8 cellular contexts compared by ENCODE assay signal in the genomic region with DNA sequence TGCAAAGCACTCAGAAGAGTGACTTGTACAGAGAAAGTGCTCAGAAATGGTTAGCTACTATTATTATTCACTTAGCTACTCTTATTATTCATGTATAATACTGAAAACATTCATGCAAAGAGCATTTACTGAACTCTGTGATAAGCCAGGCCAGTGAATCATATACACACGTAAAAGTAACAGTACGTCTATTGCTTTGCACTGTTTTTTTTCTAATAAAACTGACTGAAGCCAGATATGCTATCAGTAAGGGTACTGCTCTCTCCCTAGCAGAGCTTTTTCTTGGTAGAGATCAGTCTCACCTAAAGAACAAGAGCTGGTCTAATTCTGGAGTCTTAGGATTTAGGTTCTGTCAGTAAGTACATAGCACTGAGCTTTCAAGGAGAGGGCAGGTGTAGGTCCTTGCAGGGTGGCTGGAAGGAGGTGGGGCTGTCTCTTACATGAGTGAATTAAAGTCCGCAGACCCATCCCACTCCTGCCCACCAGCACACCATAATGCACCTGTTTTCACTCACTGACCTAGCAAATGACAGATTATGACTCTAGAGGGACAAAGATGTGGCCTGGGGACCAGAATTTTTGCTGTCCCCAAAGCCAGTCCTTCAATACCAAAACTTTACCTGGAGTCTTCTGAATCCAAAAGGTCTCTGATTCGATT.
DNase-seq lines count a peak whose midpoint lies in the region; TF ChIP-seq lines count a peak whose summit lies in the region.

No MANE protein-coding gene starts in this region.

- H3K4me2 ChIP-seq in MM.1S (ENCODE audit: low read depth, low read length), result peak overlapping the region; percentile 71

- H3K79me2 ChIP-seq in MM.1S (ENCODE audit: low read length), result peaks cover 87% of the 10 kb centered on the region

- no peaks in the 10 kb centered on the region for H3K9me2 ChIP-seq in MM.1S (replicated peaks; ENCODE audit: insufficient read depth, low read length)

- H3K4me3 ChIP-seq in GM08714 (ENCODE audit: low read length) (peak overlapping the region; percentile 23; the same call in 1 of the 2 replicates), MM.1S (ENCODE audit: low read length) (peak overlapping the region; percentile 43), sigmoid colon (no peak overlapping the region)

- no peaks in the 10 kb centered on the region for H3K9me3 Mint-ChIP-seq in dendritic cell treated with granulocyte-macrophage colony-stimulating factor and Interleukin-4, amounts not matched to agents 40 ng/mL and 50 ng/mL, for 4 days

- peak overlapping the region; percentile 96 for H3K9ac ChIP-seq in MM.1S (ENCODE audit: low read length)

- peaks cover 58% of the 10 kb centered on the region for H3K4me1 ChIP-seq in MM.1S (ENCODE audit: low read length)
- H3K4me1 ChIP-seq in sigmoid colon, result peaks cover 0 to 68% (median 59%) of the 10 kb centered on the region in 4 donors

- no peaks in the 10 kb centered on the region for H3K27me3 Mint-ChIP-seq in dendritic cell treated with granulocyte-macrophage colony-stimulating factor and Interleukin-4, amounts not matched to agents 40 ng/mL and 50 ng/mL, for 4 days

- TF ChIP-seq CTCF in MM.1S (IDR thresholded peaks at IDR 0.05; ENCODE audit: low read length), result no peak
- TF ChIP-seq CTCF in sigmoid colon (IDR thresholded peaks at IDR 0.05), result no peak

- TF ChIP-seq EP300 in sigmoid colon (IDR thresholded peaks at IDR 0.05), result peak in 1 of 4 donors; percentile 14

- H4K20me1 ChIP-seq in MM.1S (ENCODE audit: insufficient read depth, low read length), result no peaks in the 10 kb centered on the region

- 42 to 57% methylated on average over 4 of the region's 4 CpGs for WGBS in sigmoid colon, 2 donors

- no peaks in the 10 kb centered on the region for H3K9me3 ChIP-seq in MM.1S (replicated peaks; ENCODE audit: insufficient read depth, low read length)
- H3K9me3 ChIP-seq in sigmoid colon, result no peaks in the 10 kb centered on the region

- H3K27ac ChIP-seq in MM.1S (ENCODE audit: low read length) (peak overlapping the region; percentile 94), sigmoid colon (peak overlapping the region; percentile 89 to 95 (median 93))

- TF ChIP-seq POLR2A in sigmoid colon (IDR thresholded peaks at IDR 0.05), result no peak

- H3F3A ChIP-seq in MM.1S (ENCODE audit: insufficient read depth, low read length), result peaks cover 80% of the 10 kb centered on the region

- intact Hi-C loops in dendritic cell treated with granulocyte-macrophage colony-stimulating factor and Interleukin-4, amounts not matched to agents 40 ng/mL and 50 ng/mL, for 4 days (cut with micrococcal nuclease), result loop anchor here (5.0 kb wide), 2 partner anchors 35 to 120 kb away; no protein-coding TSS in a partner anchor
- intact Hi-C loops in sigmoid colon (cut with DNase I), result loop anchor here (5.0 to 10.0 kb wide), 4 partner anchors 35 to 1587 kb away; no protein-coding TSS in a partner anchor

- H2AFZ ChIP-seq in MM.1S (ENCODE audit: low read length), result no peak overlapping the region

- peaks cover 29% of the 10 kb centered on the region for H3K36me3 Mint-ChIP-seq in dendritic cell treated with granulocyte-macrophage colony-stimulating factor and Interleukin-4, amounts not matched to agents 40 ng/mL and 50 ng/mL, for 4 days (ENCODE audit: low read depth)

- peaks cover 86% of the 10 kb centered on the region for H3K4me1 Mint-ChIP-seq in dendritic cell treated with granulocyte-macrophage colony-stimulating factor and Interleukin-4, amounts not matched to agents 40 ng/mL and 50 ng/mL, for 4 days (ENCODE audit: low read depth)

- H3K36me3 ChIP-seq in MM.1S (replicated peaks; ENCODE audit: insufficient read depth, low read length) (peaks cover 4% of the 10 kb centered on the region; the same call in 1 of the 2 replicates), sigmoid colon (peaks cover 0 to 11% (median 5%) of the 10 kb centered on the region in 4 donors)

- DNase-seq in MM.1S (peak; percentile 72), sigmoid colon (no peak), globus pallidus (ENCODE audit: low spot score) (no peak), DMS79 treated with DMSO at 0.1 percent for 48 hours (lab: John Stamatoyannopoulos, UW) (no peak), NCI-H2107 (lab: John Stamatoyannopoulos, UW) (no peak)
- DNase-seq in effector CD8-positive, alpha-beta T cell (lab: John Stamatoyannopoulos, UW), result no peak

- no peak overlapping the region for H3K4me3 Mint-ChIP-seq in dendritic cell treated with granulocyte-macrophage colony-stimulating factor and Interleukin-4, amounts not matched to agents 40 ng/mL and 50 ng/mL, for 4 days

- H3K27ac Mint-ChIP-seq in dendritic cell treated with granulocyte-macrophage colony-stimulating factor and Interleukin-4, amounts not matched to agents 40 ng/mL and 50 ng/mL, for 4 days, result peak overlapping the region; percentile 91

- H3K27me3 ChIP-seq in MM.1S (replicated peaks; ENCODE audit: insufficient read depth, low read length), result no peaks in the 10 kb centered on the region
- H3K27me3 ChIP-seq in sigmoid colon, result no peaks in the 10 kb centered on the region

Comparison
In these comparisons a context has a peak if more than half of its experiments do, and no peak if none do; other contexts are left out.
1. H3K4me3 ChIP-seq: peak in GM08714 (single experiment) and MM.1S (single experiment); none in sigmoid colon (0 of 4).